In genomic region chr17:16507918-16508533, GRCh38 we compare ENCODE assay signal across 18 cellular contexts.
"Had no signal": no experiment of that assay in that cellular context is flagged by ENCODE, and none has a peak within 500 bp of the region (broad histone marks: within the 10 kb centered on the region; RNA-seq: fewer than 3 reads in every experiment).

No MANE protein-coding gene starts in this region.

- H3K27ac Mint-ChIP-seq: activated CD8-positive, alpha-beta memory T cell treated with anti-CD3 and anti-CD28 coated beads, Interleukin-2, amount 10 ng/mL, durations not matched to agents 7 days and 5 days; activated naive CD8-positive, alpha-beta T cell treated with anti-CD3 and anti-CD28 coated beads, Interleukin-2, amount 10 ng/mL, durations not matched to agents 7 days and 5 days; nephron; stimulated activated naive CD8-positive, alpha-beta T cell treated with anti-CD3 and anti-CD28 coated beads, Interleukin-15, Interleukin-2, amounts not matched to agents 100 ng/mL and 50 ng/mL, for 24 hours had no signal

- H3K4me1 ChIP-seq: psoas muscle, sigmoid colon, vagina had no signal

- H3K36me3 Mint-ChIP-seq: activated CD8-positive, alpha-beta memory T cell treated with anti-CD3 and anti-CD28 coated beads, Interleukin-2, amount 10 ng/mL, durations not matched to agents 7 days and 5 days; activated naive CD8-positive, alpha-beta T cell treated with anti-CD3 and anti-CD28 coated beads, Interleukin-2, amount 10 ng/mL, durations not matched to agents 7 days and 5 days had no signal

- H3K4me3 Mint-ChIP-seq: activated CD8-positive, alpha-beta memory T cell treated with anti-CD3 and anti-CD28 coated beads, Interleukin-2, amount 10 ng/mL, durations not matched to agents 7 days and 5 days; activated naive CD8-positive, alpha-beta T cell treated with anti-CD3 and anti-CD28 coated beads, Interleukin-2, amount 10 ng/mL, durations not matched to agents 7 days and 5 days; activated T-cell treated with anti-CD3 and anti-CD28 coated beads, Interleukin-2, amount 50 U/mL, for 4 hours; nephron; stimulated activated naive CD8-positive, alpha-beta T cell treated with anti-CD3 and anti-CD28 coated beads, Interleukin-15, Interleukin-2, amounts not matched to agents 100 ng/mL and 50 ng/mL, for 24 hours had no signal

- H3K27ac ChIP-seq: psoas muscle, sigmoid colon, testis, vagina had no signal

- H3K9me3 Mint-ChIP-seq: activated naive CD8-positive, alpha-beta T cell treated with anti-CD3 and anti-CD28 coated beads, Interleukin-2, amount 10 ng/mL, durations not matched to agents 7 days and 5 days; activated T-cell treated with anti-CD3 and anti-CD28 coated beads, Interleukin-2, amount 50 U/mL, for 4 hours; nephron; stimulated activated naive CD8-positive, alpha-beta T cell treated with anti-CD3 and anti-CD28 coated beads, Interleukin-15, Interleukin-2, amounts not matched to agents 100 ng/mL and 50 ng/mL, for 24 hours had no signal

- H3K9me3 ChIP-seq: psoas muscle, sigmoid colon, testis, vagina had no signal

- DNase-seq: activated CD4-positive, alpha-beta T cell treated with anti-CD3 and anti-CD28 coated beads, Interleukin-2, amount 50 U/mL, for 4 hours; activated CD4-positive, CD25-positive, alpha-beta regulatory T cell treated with anti-CD3 and anti-CD28 coated beads, Interleukin-2, amount 50 U/mL, for 72 hours; activated CD8-positive, alpha-beta memory T cell treated with anti-CD3 and anti-CD28 coated beads, Interleukin-2, amount 10 ng/mL, durations not matched to agents 7 days and 5 days; activated effector memory CD4-positive, alpha-beta T cell treated with anti-CD3 and anti-CD28 coated beads, Interleukin-2, amount 50 U/mL, for 16 hours; activated naive CD8-positive, alpha-beta T cell treated with anti-CD3 and anti-CD28 coated beads, Interleukin-2, amount 10 ng/mL, durations not matched to agents 7 days and 5 days; activated T-cell treated with anti-CD3 and anti-CD28 coated beads, Interleukin-2, amount 50 U/mL, for 4 hours; anterior cingulate cortex; hypothalamus; left cardiac atrium; psoas muscle; sigmoid colon; stimulated activated CD4-positive, alpha-beta T cell treated with anti-CD3 and anti-CD28 coated beads, Interleukin-2, amount 100 ng/mL, for 48 hours; stimulated activated CD8-positive, alpha-beta memory T cell treated with anti-CD3 and anti-CD28 coated beads, Interleukin-4, amount 100 ng/mL, for 48 hours; SW 1271; testis had no signal

- H3K27me3 Mint-ChIP-seq: stimulated activated naive CD8-positive, alpha-beta T cell treated with anti-CD3 and anti-CD28 coated beads, Interleukin-15, Interleukin-2, amounts not matched to agents 100 ng/mL and 50 ng/mL, for 24 hours had no signal

- H3K36me3 ChIP-seq: sigmoid colon, vagina had no signal

- ATAC-seq: activated CD8-positive, alpha-beta memory T cell treated with anti-CD3 and anti-CD28 coated beads, Interleukin-2, amount 10 ng/mL, durations not matched to agents 7 days and 5 days; activated T-cell treated with anti-CD3 and anti-CD28 coated beads, Interleukin-2, amount 50 U/mL, for 4 hours; left cardiac atrium had no signal

- H3K4me3 ChIP-seq: psoas muscle, sigmoid colon, testis, vagina had no signal
